17 cellular contexts compared by ENCODE assay signal in the genomic region with DNA sequence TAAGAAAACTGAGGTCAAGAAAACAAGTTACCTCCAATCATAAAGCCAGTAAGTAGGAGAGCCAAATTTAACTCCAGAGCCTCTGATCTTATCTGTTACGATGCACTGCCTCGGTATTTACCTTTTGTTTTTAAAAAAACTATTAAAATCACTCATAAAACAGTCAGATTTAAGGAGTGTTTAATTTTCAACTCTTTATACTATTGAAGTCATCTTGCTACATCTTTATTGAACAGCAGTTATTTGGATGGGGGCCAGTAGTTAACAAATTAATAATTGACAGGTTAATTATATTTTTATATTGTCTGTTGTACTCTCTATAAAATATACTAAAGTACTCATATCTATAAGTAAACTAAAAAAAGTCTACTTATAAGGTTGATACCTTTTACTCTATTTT. TPM values are rescaled to one million over a fixed set of nuclear protein-coding genes. Genes with fewer than 3 reads are reported as not detected.
A peak's percentile ranks its signal among the peaks of the same experiment; 100 is the strongest.
DNase-seq lines count a peak whose midpoint lies in the region; ATAC-seq and TF ChIP-seq lines count a peak whose summit lies in the region.
"Had no signal": no experiment of that assay in that cellular context is flagged by ENCODE, and none has a peak within 500 bp of the region (broad histone marks: within the 10 kb centered on the region; RNA-seq: fewer than 3 reads in every experiment).

No MANE protein-coding gene starts in this region.

- no peak overlapping the region for H3K9ac ChIP-seq in SK-N-MC (ENCODE audit: insufficient read length)
- H3K9ac ChIP-seq: BLaER1 had no signal

- TF ChIP-seq CTCF in fibroblast of villous mesenchyme (IDR thresholded peaks at IDR 0.05; ENCODE audit: insufficient read depth, low read depth, low read length) = no peak

- DNase-seq in HEK293T (ENCODE audit: extremely low spot score) = no peak
- no peak for DNase-seq in SK-N-MC (ENCODE audit: low read depth, low spot score)
- DNase-seq in fibroblast of villous mesenchyme (ENCODE audit: low read depth) = peak; percentile 57
- no peak for DNase-seq in T-cell
- DNase-seq in amygdala (lab: John Stamatoyannopoulos, UW) = no peak
- DNase-seq: AML-193; CD4-positive, CD25-positive, alpha-beta regulatory T cell; DMS53; HCEC 1CT; IMR-90; KBM-7 had no signal

- H3K4me3 ChIP-seq in SK-N-MC = no peak overlapping the region
- H3K4me3 ChIP-seq in fibroblast of villous mesenchyme (ENCODE audit: low read depth, low read length) = no peak overlapping the region
- H3K4me3 ChIP-seq: BLaER1 had no signal

- no peaks in the 10 kb centered on the region for H3K4me1 Mint-ChIP-seq in T-cell
- H3K4me1 Mint-ChIP-seq: CD4-positive, CD25-positive, alpha-beta regulatory T cell had no signal

- no peaks in the 10 kb centered on the region for H3K9me3 Mint-ChIP-seq in T-cell
- H3K9me3 Mint-ChIP-seq: CD4-positive, CD25-positive, alpha-beta regulatory T cell had no signal

- POLR2A ChIA-PET in HEK293T (lab: Yijun Ruan, JAX) = no interaction called here
- POLR2A ChIA-PET in T-cell (lab: Charles Lee) = no interaction called here

- H3K36me3 Mint-ChIP-seq in T-cell = no peaks in the 10 kb centered on the region
- H3K36me3 Mint-ChIP-seq: CD4-positive, CD25-positive, alpha-beta regulatory T cell had no signal

- CTCF ChIA-PET in HEK293T (lab: Yijun Ruan, JAX) (no interaction called here), T-cell (lab: Charles Lee) (no interaction called here)

- H3K27ac ChIP-seq in SK-N-MC = 0 out of 2 replicates have a peak overlapping the region, but pooled peaks have one; percentile 42
- H3K27ac ChIP-seq: BLaER1, HL-60 had no signal

- no peak overlapping the region for H3K4me3 Mint-ChIP-seq in T-cell
- H3K4me3 Mint-ChIP-seq: CD4-positive, CD25-positive, alpha-beta regulatory T cell had no signal

- no peak overlapping the region for H3K27ac Mint-ChIP-seq in T-cell
- H3K27ac Mint-ChIP-seq: CD4-positive, CD25-positive, alpha-beta regulatory T cell had no signal

- H3K36me3 ChIP-seq in SK-N-MC (ENCODE audit: insufficient read depth, low read length) = no peaks in the 10 kb centered on the region
- H3K36me3 ChIP-seq: BLaER1 had no signal

- no peaks in the 10 kb centered on the region for H3K9me3 ChIP-seq in SK-N-MC (ENCODE audit: low read depth, low read length)
- H3K9me3 ChIP-seq: BLaER1 had no signal

- H3K27me3 Mint-ChIP-seq in T-cell = peaks cover 15 to 20% of the 10 kb centered on the region in 2 donors

- ATAC-seq in GM19324 (IDR thresholded peaks at IDR 0.05; ENCODE audit: low FRiP score, unreplicated experiment) = no peak
- no peak for ATAC-seq in T-cell (replicated peaks in 1 of 4)
- no peak for ATAC-seq in GM21576 (IDR thresholded peaks at IDR 0.05; ENCODE audit: unreplicated experiment)

TF ChIP-seq in HEK293T, 16 proteins besides CTCF, POLR2A, EP300 and RAD21:
- TF ChIP-seq LEF1 (IDR thresholded peaks at IDR 0.05; ENCODE audit: borderline replicate concordance) = no peak
- peak; percentile 50 for TF ChIP-seq PKNOX1 (IDR thresholded peaks at IDR 0.05)

RNA-seq across cellular contexts. Expression of gene ADIRF, which starts 24.6 kb away (rescaled TPM):
- total RNA-seq in fibroblast of villous mesenchyme = 2.6 and 5.2 TPM in 2 replicates
- total RNA-seq in T-cell = under 1 TPM in 3 of 5 donors, not detected in 2; 0.41 to 0.76 (median 0.66) TPM
- total RNA-seq: CD4-positive, CD25-positive, alpha-beta regulatory T cell; Daoy; H1 had no signal

RNA-seq across cellular contexts. Expression of gene FAM25A, which starts 27.2 kb away (rescaled TPM):
- total RNA-seq in fibroblast of villous mesenchyme (not detected in 2 replicates), T-cell (not detected)
- total RNA-seq: CD4-positive, CD25-positive, alpha-beta regulatory T cell; Daoy; H1; IMR-90 had no signal

RNA-seq across cellular contexts. Expression of gene SNCG, which starts 34.5 kb away (rescaled TPM):
- total RNA-seq in fibroblast of villous mesenchyme = 3.5 and 4.8 TPM in 2 replicates
- under 1 TPM in 3 of 5 donors, not detected in 2; 0.41 to 0.66 (median 0.44) TPM for total RNA-seq in T-cell
- total RNA-seq: CD4-positive, CD25-positive, alpha-beta regulatory T cell had no signal

RNA-seq across cellular contexts. Expression of gene MMRN2, which starts 35.5 kb away (rescaled TPM):
- total RNA-seq in fibroblast of villous mesenchyme (0.86 and 2.3 TPM in 2 replicates), T-cell (under 1 TPM in 4 of 5 donors, not detected in 1; 0.09 to 0.96 (median 0.33) TPM)
